Comparison of ENCODE assay signal across 1 cellular context in the genomic region with DNA sequence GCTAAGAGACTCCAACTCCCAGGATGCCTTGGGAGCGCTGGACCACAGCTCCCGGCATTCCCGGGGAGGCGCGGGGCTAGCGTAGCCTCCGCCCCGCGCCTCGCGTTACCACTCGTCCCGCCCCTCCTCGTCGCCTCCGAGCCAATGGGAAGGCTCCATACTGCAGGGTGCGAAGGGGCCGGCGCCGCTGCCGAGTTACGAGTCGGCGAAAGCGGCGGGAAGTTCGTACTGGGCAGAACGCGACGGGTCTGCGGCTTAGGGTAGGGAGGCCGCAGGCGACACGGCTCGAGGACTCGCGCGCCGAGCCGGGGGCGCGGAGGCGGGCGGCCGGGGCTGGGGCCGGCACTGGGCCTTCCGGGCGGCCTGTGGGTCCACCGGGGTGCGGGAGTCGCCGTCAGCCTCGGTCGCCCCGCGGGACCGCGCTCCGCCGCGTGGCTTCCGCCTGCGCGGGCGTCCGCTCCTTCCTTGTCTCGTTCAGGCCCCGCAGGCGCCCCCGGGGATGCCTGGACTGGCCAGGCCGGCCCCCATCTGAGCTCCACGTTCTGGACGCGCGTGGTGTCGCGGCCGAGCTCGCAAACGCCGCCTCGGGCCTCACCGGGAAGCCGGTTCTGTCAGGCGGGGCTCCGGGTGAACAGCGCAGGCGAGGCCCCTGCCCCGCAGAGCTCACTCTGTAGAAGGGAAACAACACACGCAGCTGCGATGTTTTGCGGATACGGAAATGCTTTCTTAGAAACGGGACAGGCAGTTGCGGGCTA.
A peak's percentile ranks its signal among the peaks of the same experiment; 100 is the strongest.
TF ChIP-seq lines count a peak whose summit lies in the region.

VRK1 (plus strand) TSS at position 195 of the 755 bp plus-strand sequence. CDS start 36,090 bp downstream, outside the sequence.

TF ChIP-seq in HepG2, 621 proteins besides CTCF, POLR2A, EP300 and RAD21 (continued from another document and continues in another):
- TF ChIP-seq, protein P1, sequence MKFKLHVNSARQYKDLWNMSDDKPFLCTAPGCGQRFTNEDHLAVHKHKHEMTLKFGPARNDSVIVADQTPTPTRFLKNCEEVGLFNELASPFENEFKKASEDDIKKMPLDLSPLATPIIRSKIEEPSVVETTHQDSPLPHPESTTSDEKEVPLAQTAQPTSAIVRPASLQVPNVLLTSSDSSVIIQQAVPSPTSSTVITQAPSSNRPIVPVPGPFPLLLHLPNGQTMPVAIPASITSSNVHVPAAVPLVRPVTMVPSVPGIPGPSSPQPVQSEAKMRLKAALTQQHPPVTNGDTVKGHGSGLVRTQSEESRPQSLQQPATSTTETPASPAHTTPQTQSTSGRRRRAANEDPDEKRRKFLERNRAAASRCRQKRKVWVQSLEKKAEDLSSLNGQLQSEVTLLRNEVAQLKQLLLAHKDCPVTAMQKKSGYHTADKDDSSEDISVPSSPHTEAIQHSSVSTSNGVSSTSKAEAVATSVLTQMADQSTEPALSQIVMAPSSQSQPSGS (CRISPR knock-in tag; IDR thresholded peaks at IDR 0.05) = peak; percentile 24; the same call in 1 of the 2 replicates
- TF ChIP-seq BORCS8-MEF2B (CRISPR knock-in tag; IDR thresholded peaks at IDR 0.05) = peak; percentile 77
- TF ChIP-seq, protein P2, sequence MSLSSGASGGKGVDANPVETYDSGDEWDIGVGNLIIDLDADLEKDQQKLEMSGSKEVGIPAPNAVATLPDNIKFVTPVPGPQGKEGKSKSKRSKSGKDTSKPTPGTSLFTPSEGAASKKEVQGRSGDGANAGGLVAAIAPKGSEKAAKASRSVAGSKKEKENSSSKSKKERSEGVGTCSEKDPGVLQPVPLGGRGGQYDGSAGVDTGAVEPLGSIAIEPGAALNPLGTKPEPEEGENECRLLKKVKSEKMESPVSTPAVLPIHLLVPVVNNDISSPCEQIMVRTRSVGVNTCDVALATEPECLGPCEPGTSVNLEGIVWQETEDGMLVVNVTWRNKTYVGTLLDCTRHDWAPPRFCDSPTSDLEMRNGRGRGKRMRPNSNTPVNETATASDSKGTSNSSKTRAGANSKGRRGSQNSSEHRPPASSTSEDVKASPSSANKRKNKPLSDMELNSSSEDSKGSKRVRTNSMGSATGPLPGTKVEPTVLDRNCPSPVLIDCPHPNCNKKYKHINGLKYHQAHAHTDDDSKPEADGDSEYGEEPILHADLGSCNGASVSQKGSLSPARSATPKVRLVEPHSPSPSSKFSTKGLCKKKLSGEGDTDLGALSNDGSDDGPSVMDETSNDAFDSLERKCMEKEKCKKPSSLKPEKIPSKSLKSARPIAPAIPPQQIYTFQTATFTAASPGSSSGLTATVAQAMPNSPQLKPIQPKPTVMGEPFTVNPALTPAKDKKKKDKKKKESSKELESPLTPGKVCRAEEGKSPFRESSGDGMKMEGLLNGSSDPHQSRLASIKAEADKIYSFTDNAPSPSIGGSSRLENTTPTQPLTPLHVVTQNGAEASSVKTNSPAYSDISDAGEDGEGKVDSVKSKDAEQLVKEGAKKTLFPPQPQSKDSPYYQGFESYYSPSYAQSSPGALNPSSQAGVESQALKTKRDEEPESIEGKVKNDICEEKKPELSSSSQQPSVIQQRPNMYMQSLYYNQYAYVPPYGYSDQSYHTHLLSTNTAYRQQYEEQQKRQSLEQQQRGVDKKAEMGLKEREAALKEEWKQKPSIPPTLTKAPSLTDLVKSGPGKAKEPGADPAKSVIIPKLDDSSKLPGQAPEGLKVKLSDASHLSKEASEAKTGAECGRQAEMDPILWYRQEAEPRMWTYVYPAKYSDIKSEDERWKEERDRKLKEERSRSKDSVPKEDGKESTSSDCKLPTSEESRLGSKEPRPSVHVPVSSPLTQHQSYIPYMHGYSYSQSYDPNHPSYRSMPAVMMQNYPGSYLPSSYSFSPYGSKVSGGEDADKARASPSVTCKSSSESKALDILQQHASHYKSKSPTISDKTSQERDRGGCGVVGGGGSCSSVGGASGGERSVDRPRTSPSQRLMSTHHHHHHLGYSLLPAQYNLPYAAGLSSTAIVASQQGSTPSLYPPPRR (CRISPR knock-in tag; IDR thresholded peaks at IDR 0.05; ENCODE audit: borderline replicate concordance) = no peak
- TF ChIP-seq ZNF280B (CRISPR knock-in tag; IDR thresholded peaks at IDR 0.05; ENCODE audit: borderline replicate concordance) = no peak
- TF ChIP-seq FOXO1 (CRISPR knock-in tag; IDR thresholded peaks at IDR 0.05) = 0 out of 2 replicates have a peak, but pooled peaks have one; percentile 18
- peak; percentile 60 for TF ChIP-seq IKZF4 (CRISPR knock-in tag; IDR thresholded peaks at IDR 0.05; ENCODE audit: borderline replicate concordance, low read depth, not compliant biosample characterization)
- TF ChIP-seq RCOR2 (CRISPR knock-in tag; IDR thresholded peaks at IDR 0.05) = no peak
- TF ChIP-seq POGZ (CRISPR knock-in tag; IDR thresholded peaks at IDR 0.05) = peak; percentile 67
- 0 out of 2 replicates have a peak, but pooled peaks have one; percentile 69 for TF ChIP-seq ZMAT3 (CRISPR knock-in tag; conservative IDR thresholded peaks at IDR 0.05)
- TF ChIP-seq ELF1 (CRISPR knock-in tag; IDR thresholded peaks at IDR 0.05) = peak; percentile 64
- peak; percentile 96 for TF ChIP-seq MXI1 (IDR thresholded peaks at IDR 0.05; ENCODE audit: borderline replicate concordance, low read depth, low read length)
- TF ChIP-seq ARHGAP35 (CRISPR knock-in tag; IDR thresholded peaks at IDR 0.05; ENCODE audit: borderline replicate concordance) = no peak
- TF ChIP-seq MEF2D (CRISPR knock-in tag; IDR thresholded peaks at IDR 0.05) = 0 out of 2 replicates have a peak, but pooled peaks have one; percentile 14
- TF ChIP-seq TFDP1 (CRISPR knock-in tag; IDR thresholded peaks at IDR 0.05; ENCODE audit: borderline replicate concordance) = peak; percentile 99
- TF ChIP-seq ATF7-NPFF (CRISPR knock-in tag; IDR thresholded peaks at IDR 0.05; ENCODE audit: low read depth) = peak; percentile 87; the same call in 1 of the 2 replicates
- peak; percentile 87; the same call in 1 of the 2 replicates for TF ChIP-seq NAIF1 (CRISPR knock-in tag; IDR thresholded peaks at IDR 0.05; ENCODE audit: borderline replicate concordance)
- peak; percentile 73 for TF ChIP-seq SPEN (CRISPR knock-in tag; IDR thresholded peaks at IDR 0.05; ENCODE audit: low read depth)
- peak; percentile 86 for TF ChIP-seq CREB1 (IDR thresholded peaks at IDR 0.05)
- peak; percentile 92 for TF ChIP-seq CREB1 (CRISPR knock-in tag; IDR thresholded peaks at IDR 0.05)
- no peak for TF ChIP-seq NR1H2 (CRISPR knock-in tag; IDR thresholded peaks at IDR 0.05; ENCODE audit: borderline replicate concordance, low read depth)
- TF ChIP-seq ZZZ3 (CRISPR knock-in tag; IDR thresholded peaks at IDR 0.05; ENCODE audit: borderline replicate concordance) = peak; percentile 69; the same call in 1 of the 2 replicates
- TF ChIP-seq IRF1 (CRISPR knock-in tag; IDR thresholded peaks at IDR 0.05; ENCODE audit: low read depth) = no peak
- peak; percentile 65; the same call in 1 of the 2 replicates for TF ChIP-seq ZNF816 (CRISPR knock-in tag; IDR thresholded peaks at IDR 0.05; ENCODE audit: borderline replicate concordance)
- TF ChIP-seq FOSL2 (CRISPR knock-in tag; IDR thresholded peaks at IDR 0.05) = 0 out of 2 replicates have a peak, but pooled peaks have one; percentile 11
- peak; percentile 91; the same call in 1 of the 2 replicates for TF ChIP-seq POGK (CRISPR knock-in tag; conservative IDR thresholded peaks at IDR 0.05)
- TF ChIP-seq, protein P3, sequence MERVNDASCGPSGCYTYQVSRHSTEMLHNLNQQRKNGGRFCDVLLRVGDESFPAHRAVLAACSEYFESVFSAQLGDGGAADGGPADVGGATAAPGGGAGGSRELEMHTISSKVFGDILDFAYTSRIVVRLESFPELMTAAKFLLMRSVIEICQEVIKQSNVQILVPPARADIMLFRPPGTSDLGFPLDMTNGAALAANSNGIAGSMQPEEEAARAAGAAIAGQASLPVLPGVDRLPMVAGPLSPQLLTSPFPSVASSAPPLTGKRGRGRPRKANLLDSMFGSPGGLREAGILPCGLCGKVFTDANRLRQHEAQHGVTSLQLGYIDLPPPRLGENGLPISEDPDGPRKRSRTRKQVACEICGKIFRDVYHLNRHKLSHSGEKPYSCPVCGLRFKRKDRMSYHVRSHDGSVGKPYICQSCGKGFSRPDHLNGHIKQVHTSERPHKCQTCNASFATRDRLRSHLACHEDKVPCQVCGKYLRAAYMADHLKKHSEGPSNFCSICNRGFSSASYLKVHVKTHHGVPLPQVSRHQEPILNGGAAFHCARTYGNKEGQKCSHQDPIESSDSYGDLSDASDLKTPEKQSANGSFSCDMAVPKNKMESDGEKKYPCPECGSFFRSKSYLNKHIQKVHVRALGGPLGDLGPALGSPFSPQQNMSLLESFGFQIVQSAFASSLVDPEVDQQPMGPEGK (CRISPR knock-in tag; IDR thresholded peaks at IDR 0.05) = 0 out of 2 replicates have a peak, but pooled peaks have one; percentile 16
- no peak for TF ChIP-seq SRSF4 (IDR thresholded peaks at IDR 0.05; ENCODE audit: low read depth, low read length, poor library complexity, severe bottlenecking)
- TF ChIP-seq TBX3 (IDR thresholded peaks at IDR 0.05; ENCODE audit: borderline replicate concordance) = peak; percentile 82; the same call in 1 of the 2 replicates
- TF ChIP-seq KMT2B (CRISPR knock-in tag; IDR thresholded peaks at IDR 0.05) = peak; percentile 97
- peak; percentile 60; the same call in 1 of the 2 replicates for TF ChIP-seq POLR2AphosphoS5 (IDR thresholded peaks at IDR 0.05; ENCODE audit: low read depth, low read length)
- peak; percentile 87 for TF ChIP-seq CHCHD3 (CRISPR knock-in tag; IDR thresholded peaks at IDR 0.05)
- 0 out of 2 replicates have a peak, but pooled peaks have one; percentile 46 for TF ChIP-seq KDM3A (CRISPR knock-in tag; IDR thresholded peaks at IDR 0.05; ENCODE audit: low read depth)
- TF ChIP-seq, protein P4, sequence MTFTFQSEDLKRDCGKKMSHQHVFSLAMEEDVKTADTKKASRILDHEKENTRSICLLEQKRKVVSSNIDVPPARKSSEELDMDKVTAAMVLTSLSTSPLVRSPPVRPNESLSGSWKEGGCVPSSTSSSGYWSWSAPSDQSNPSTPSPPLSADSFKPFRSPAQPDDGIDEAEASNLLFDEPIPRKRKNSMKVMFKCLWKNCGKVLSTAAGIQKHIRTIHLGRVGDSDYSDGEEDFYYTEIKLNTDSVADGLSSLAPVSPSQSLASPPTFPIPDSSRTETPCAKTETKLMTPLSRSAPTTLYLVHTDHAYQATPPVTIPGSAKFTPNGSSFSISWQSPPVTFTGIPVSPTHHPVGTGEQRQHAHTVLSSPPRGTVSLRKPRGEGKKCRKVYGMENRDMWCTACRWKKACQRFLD (CRISPR knock-in tag; IDR thresholded peaks at IDR 0.05; ENCODE audit: borderline replicate concordance) = 0 out of 2 replicates have a peak, but pooled peaks have one; percentile 43
- TF ChIP-seq HES4 (CRISPR knock-in tag; IDR thresholded peaks at IDR 0.05; ENCODE audit: borderline replicate concordance) = peak; percentile 54; the same call in 1 of the 2 replicates
- 0 out of 2 replicates have a peak, but pooled peaks have one; percentile 20 for TF ChIP-seq ZNF33B (CRISPR knock-in tag; IDR thresholded peaks at IDR 0.05)
- TF ChIP-seq ZFP36L1 (CRISPR knock-in tag; IDR thresholded peaks at IDR 0.05) = peak; percentile 50; the same call in 1 of the 2 replicates
- 0 out of 2 replicates have a peak, but pooled peaks have one; percentile 35 for TF ChIP-seq TAF1 (CRISPR knock-in tag; IDR thresholded peaks at IDR 0.05)
- peak in 1 of 2 experiments; percentile 43; a peak in 1 of 4 replicates for TF ChIP-seq KLF16 (CRISPR knock-in tag; IDR thresholded peaks at IDR 0.05)
- TF ChIP-seq NFYB (CRISPR knock-in tag; IDR thresholded peaks at IDR 0.05) = peak; percentile 89
- no peak; the same call in 1 of the 2 replicates for TF ChIP-seq BRF2 (CRISPR knock-in tag; IDR thresholded peaks at IDR 0.05)
- TF ChIP-seq ZNF749 (CRISPR knock-in tag; IDR thresholded peaks at IDR 0.05; ENCODE audit: borderline replicate concordance) = peak; percentile 62; the same call in 1 of the 2 replicates
